In the genomic region with DNA sequence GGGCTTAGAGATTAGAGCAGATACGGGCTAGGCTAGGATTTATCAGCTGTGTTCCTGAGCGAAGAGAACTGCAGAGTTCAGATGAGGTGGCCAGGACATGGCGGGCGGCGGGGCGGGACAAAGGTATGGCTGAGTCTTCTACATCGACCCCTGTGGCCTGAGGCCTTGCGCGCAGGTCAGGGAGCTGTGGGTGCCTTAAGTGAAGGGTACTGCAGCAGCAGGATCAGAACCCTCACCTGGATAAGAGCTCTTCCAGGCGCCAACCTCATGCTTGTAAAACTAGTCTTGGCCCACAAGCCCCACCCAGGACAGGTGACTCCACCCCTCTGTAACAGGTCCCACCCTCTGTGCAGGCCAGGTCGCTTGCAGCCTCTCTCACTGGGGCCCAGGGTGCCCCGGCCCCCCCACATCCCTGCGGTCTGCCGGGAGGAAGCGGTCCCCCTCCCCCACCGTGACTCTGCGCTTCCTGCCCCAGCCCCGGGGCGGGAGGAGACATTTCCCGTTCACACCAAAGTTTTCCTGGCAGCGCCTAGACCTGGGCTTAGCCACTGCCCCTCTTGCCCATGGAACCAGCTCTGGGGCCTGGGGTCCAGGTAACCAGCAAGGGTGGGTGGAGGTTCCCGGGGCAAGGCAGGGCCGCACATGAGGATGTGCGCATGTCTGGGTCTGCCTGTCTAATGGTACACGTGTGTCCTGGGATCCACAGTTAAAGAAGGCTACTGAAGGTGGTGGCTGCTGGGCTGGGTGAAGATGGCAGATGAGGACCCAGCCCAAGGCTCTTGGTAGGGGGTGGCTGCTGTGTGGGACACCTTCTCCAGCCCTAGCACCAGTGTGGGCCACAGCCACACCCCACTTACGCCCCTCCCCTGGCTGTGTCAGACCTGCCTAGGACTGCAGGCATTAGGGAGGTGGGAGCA, we compare ENCODE assay signal across 9 cellular contexts. TPM values are rescaled to one million over a fixed set of nuclear protein-coding genes. Genes with fewer than 3 reads are reported as not detected.
DNase-seq lines count a peak whose midpoint lies in the region; ATAC-seq and TF ChIP-seq lines count a peak whose summit lies in the region.
"Had no signal": no experiment of that assay in that cellular context is flagged by ENCODE, and none has a peak within 500 bp of the region (broad histone marks: within the 10 kb centered on the region; RNA-seq: fewer than 3 reads in every experiment).

No MANE protein-coding gene starts in this region.

- no peaks in the 10 kb centered on the region for H3K4me1 Mint-ChIP-seq in HFFc6 (ENCODE audit: low read depth)

- H3K4me3 Mint-ChIP-seq in HFFc6, result no peak overlapping the region

- H3K4me3 ChIP-seq in SK-N-MC, result no peak overlapping the region

- no peaks in the 10 kb centered on the region for H3K9me3 Mint-ChIP-seq in HFFc6

- peak overlapping the region; percentile 42; the same call in 1 of the 2 replicates for H3K27ac ChIP-seq in SK-N-MC

- H3K27ac Mint-ChIP-seq in HFFc6, result no peak overlapping the region

- ATAC-seq in GM18868 (IDR thresholded peaks at IDR 0.05; ENCODE audit: unreplicated experiment) (peak; percentile 74), HG03095 (IDR thresholded peaks at IDR 0.05; ENCODE audit: unreplicated experiment) (peak; percentile 61), left lobe of liver (peak; percentile 65)

- H3K36me3 Mint-ChIP-seq in HFFc6 (ENCODE audit: low read depth), result no peaks in the 10 kb centered on the region

- DNase-seq in SK-N-MC (ENCODE audit: low read depth, low spot score), result no peak
- DNase-seq in activated naive CD4-positive, alpha-beta T cell treated with Interleukin-2 at 50 U/mL for 16 hours, result peak; percentile 87
- peak; percentile 65 for DNase-seq in left lobe of liver (ENCODE audit: low spot score)
- peak; percentile 70 for DNase-seq in stimulated activated CD8-positive, alpha-beta memory T cell treated with anti-CD3 and anti-CD28 coated beads, Interleukin-7, amount 100 ng/mL, for 24 hours (ENCODE audit: low read depth)
- no peak for DNase-seq in NCI-H1048 (lab: John Stamatoyannopoulos, UW)
- no peak for DNase-seq in HFFc6

- H3K9ac ChIP-seq in SK-N-MC (ENCODE audit: insufficient read length), result no peak overlapping the region

- no peaks in the 10 kb centered on the region for H3K9me3 ChIP-seq in SK-N-MC (ENCODE audit: low read depth, low read length)
- H3K9me3 ChIP-seq: tibial nerve had no signal

- no peak for TF ChIP-seq CTCF in HFFc6 (IDR thresholded peaks at IDR 0.05)

- H3K27me3 Mint-ChIP-seq in HFFc6 (ENCODE audit: insufficient read depth), result peaks cover 2% of the 10 kb centered on the region

- no peaks in the 10 kb centered on the region for H3K36me3 ChIP-seq in SK-N-MC (ENCODE audit: insufficient read depth, low read length)

RNA-seq across cellular contexts. Expression of gene NBEAL2, which starts 8.3 kb away (rescaled TPM):
- 12.2 TPM for total RNA-seq in left lobe of liver
- total RNA-seq in HFFc6 (2021; fragmentation: NEBNext Ultra II Directional; extraction: Animal tissue kit (Norgen Biotek cat#: 25700)), result 1 to 10 TPM; 5.3 to 7.6 (median 5.8) TPM

RNA-seq across cellular contexts. Expression of gene CCDC12, which starts 11.2 kb away (rescaled TPM):
- 19.3 TPM for total RNA-seq in left lobe of liver
- 10 to 100 TPM; 21.3 to 27.9 (median 27.2) TPM for total RNA-seq in HFFc6 (2021; fragmentation: NEBNext Ultra II Directional; extraction: Animal tissue kit (Norgen Biotek cat#: 25700))

Comparison
In these comparisons a context has a peak if more than half of its experiments do, and no peak if none do; other contexts are left out.
1. DNase-seq: peak in activated naive CD4-positive, alpha-beta T cell treated with Interleukin-2 at 50 U/mL for 16 hours (single experiment), left lobe of liver (single experiment) and stimulated activated CD8-positive, alpha-beta memory T cell treated with anti-CD3 and anti-CD28 coated beads, Interleukin-7, amount 100 ng/mL, for 24 hours (single experiment); none in SK-N-MC (single experiment), NCI-H1048 (single experiment) and HFFc6 (single experiment).
2. Peak in every context shown above with its lines, with median percentiles within 50 percentile points of each other: ATAC-seq.